ENCODE assay signal across 37 cellular contexts in the genomic region with DNA sequence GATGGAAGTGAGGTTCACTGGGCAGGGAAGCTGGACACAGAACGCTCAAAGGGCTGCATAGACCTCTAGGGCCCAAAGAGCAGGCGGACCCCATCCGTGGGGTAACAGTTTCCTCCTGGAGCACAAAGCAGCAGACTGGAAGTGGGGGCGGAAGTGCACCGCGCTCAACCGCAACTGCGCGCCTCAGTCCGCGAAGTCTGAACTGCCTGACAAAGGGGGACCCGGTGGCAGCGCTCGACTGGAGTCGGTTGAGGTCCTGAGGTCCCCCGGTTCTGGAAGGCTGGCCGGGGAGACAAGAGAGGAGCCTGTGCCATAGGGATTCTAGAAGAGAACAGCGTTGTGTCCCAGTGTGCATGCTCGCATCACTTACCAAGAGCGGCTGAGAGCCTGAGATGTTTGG.
"Had no signal": no experiment of that assay in that cellular context is flagged by ENCODE, and none has a peak within 500 bp of the region (broad histone marks: within the 10 kb centered on the region; RNA-seq: fewer than 3 reads in every experiment).

No MANE protein-coding gene starts in this region.

- H3K36me3 ChIP-seq: adrenal gland, brain microvascular endothelial cell, breast epithelium, cardiac muscle cell had no signal

- H3K4me3 Mint-ChIP-seq: activated naive CD4-positive, alpha-beta T cell treated with anti-CD3 and anti-CD28 coated beads for 36 hours; activated naive CD4-positive, alpha-beta T cell treated with anti-CD3 and anti-CD28 coated beads, Interleukin-2, amount 10 ng/mL, durations not matched to agents 7 days and 5 days; activated naive CD4-positive, alpha-beta T cell treated with anti-CD3 and anti-CD28 coated beads, Interleukin-2, amount 50 U/mL, for 24 hours; activated naive CD8-positive, alpha-beta T cell; activated naive CD8-positive, alpha-beta T cell treated with anti-CD3 and anti-CD28 coated beads for 36 hours; activated naive CD8-positive, alpha-beta T cell treated with anti-CD3 and anti-CD28 coated beads, Interleukin-2, amount 10 ng/mL, durations not matched to agents 7 days and 5 days; activated naive CD8-positive, alpha-beta T cell treated with anti-CD3 and anti-CD28 coated beads, Interleukin-2, amount 50 U/mL, for 24 hours; activated T-cell treated with anti-CD3 and anti-CD28 coated beads, Interleukin-2, amount 50 U/mL, for 24 hours; activated T-cell treated with anti-CD3 and anti-CD28 coated beads, Interleukin-2, amount 50 U/mL, for 4 hours; activated T-cell treated with anti-CD3 and anti-CD28 coated beads, Interleukin-2, amount 50 U/mL, for 72 hours; activated T-helper 1 cell treated with anti-CD3 and anti-CD28 coated beads, Interleukin-12 subunit alpha, Interleukin-12 subunit beta, Interleukin-2, Interleukin-4 antibody, amounts not matched to agents 30 ng/mL and 10 ng/mL and 1 ng/mL, durations not matched to agents 14 hours and 24 hours and 36 hours; activated T-helper 17 cell treated with anti-CD3 and anti-CD28 coated beads, Interleukin-2, amount 50 U/mL, for 72 hours; brain; central memory CD8-positive, alpha-beta T cell had no signal

- DNase-seq: activated effector memory CD4-positive, alpha-beta T cell treated with anti-CD3 and anti-CD28 coated beads, Interleukin-2, amount 50 U/mL, for 16 hours; activated effector memory CD4-positive, alpha-beta T cell treated with Interleukin-2 at 50 U/mL for 16 hours; activated gamma-delta T cell; activated gamma-delta T cell treated with Interleukin-2 at 50 U/mL for 16 hours; activated naive CD4-positive, alpha-beta T cell treated with anti-CD3 and anti-CD28 coated beads for 36 hours; activated naive CD4-positive, alpha-beta T cell treated with anti-CD3 and anti-CD28 coated beads, Interleukin-2, amount 10 ng/mL, durations not matched to agents 7 days and 5 days; activated naive CD4-positive, alpha-beta T cell treated with anti-CD3 and anti-CD28 coated beads, Interleukin-2, amount 50 U/mL, for 16 hours; activated naive CD4-positive, alpha-beta T cell treated with Interleukin-2 at 50 U/mL for 16 hours; activated naive CD8-positive, alpha-beta T cell treated with anti-CD3 and anti-CD28 coated beads for 36 hours; activated naive CD8-positive, alpha-beta T cell treated with anti-CD3 and anti-CD28 coated beads, Interleukin-2, amount 10 ng/mL, durations not matched to agents 7 days and 5 days; activated naive CD8-positive, alpha-beta T cell treated with anti-CD3 and anti-CD28 coated beads, Interleukin-2, amount 50 U/mL, for 24 hours; activated T-cell treated with anti-CD3 and anti-CD28 coated beads for 4 hours; activated T-cell treated with anti-CD3 and anti-CD28 coated beads, Interleukin-2, amount 50 U/mL, for 1 hour; activated T-cell treated with anti-CD3 and anti-CD28 coated beads, Interleukin-2, amount 50 U/mL, for 24 hours; activated T-cell treated with anti-CD3 and anti-CD28 coated beads, Interleukin-2, amount 50 U/mL, for 4 hours; activated T-cell treated with anti-CD3 and anti-CD28 coated beads, Interleukin-2, amount 50 U/mL, for 48 hours; activated T-cell treated with anti-CD3 and anti-CD28 coated beads, Interleukin-2, amount 50 U/mL, for 72 hours; adrenal gland; amniotic stem cell; anterior cingulate cortex; body of pancreas; brain microvascular endothelial cell; caudate nucleus; central memory CD4-positive, alpha-beta T cell; cerebellar nuclear complex had no signal

- H3K27ac Mint-ChIP-seq: activated naive CD4-positive, alpha-beta T cell treated with anti-CD3 and anti-CD28 coated beads for 36 hours; activated naive CD4-positive, alpha-beta T cell treated with anti-CD3 and anti-CD28 coated beads, Interleukin-2, amount 10 ng/mL, durations not matched to agents 7 days and 5 days; activated naive CD4-positive, alpha-beta T cell treated with anti-CD3 and anti-CD28 coated beads, Interleukin-2, amount 50 U/mL, for 24 hours; activated naive CD8-positive, alpha-beta T cell; activated naive CD8-positive, alpha-beta T cell treated with anti-CD3 and anti-CD28 coated beads for 36 hours; activated naive CD8-positive, alpha-beta T cell treated with anti-CD3 and anti-CD28 coated beads, Interleukin-2, amount 10 ng/mL, durations not matched to agents 7 days and 5 days; activated naive CD8-positive, alpha-beta T cell treated with anti-CD3 and anti-CD28 coated beads, Interleukin-2, amount 50 U/mL, for 24 hours; activated T-cell treated with anti-CD3 and anti-CD28 coated beads, Interleukin-2, amount 50 U/mL, for 24 hours; activated T-cell treated with anti-CD3 and anti-CD28 coated beads, Interleukin-2, amount 50 U/mL, for 72 hours; activated T-helper 1 cell treated with anti-CD3 and anti-CD28 coated beads, Interleukin-12 subunit alpha, Interleukin-12 subunit beta, Interleukin-2, Interleukin-4 antibody, amounts not matched to agents 30 ng/mL and 10 ng/mL and 1 ng/mL, durations not matched to agents 14 hours and 24 hours and 36 hours; activated T-helper 17 cell treated with anti-CD3 and anti-CD28 coated beads, Interleukin-2, amount 50 U/mL, for 72 hours; activated T-helper 2 cell treated with anti-CD3 and anti-CD28 coated beads, Interferon-gamma antibody, Interleukin-2, Interleukin-4, amounts not matched to agents 10 μg/mL and 5 μg/mL and 100 μg/mL, durations not matched to agents 14 hours and 24 hours and 36 hours; brain had no signal

- H3K9me3 Mint-ChIP-seq: activated naive CD4-positive, alpha-beta T cell treated with anti-CD3 and anti-CD28 coated beads, Interleukin-2, amount 10 ng/mL, durations not matched to agents 7 days and 5 days; activated naive CD4-positive, alpha-beta T cell treated with anti-CD3 and anti-CD28 coated beads, Interleukin-2, amount 50 U/mL, for 24 hours; activated naive CD8-positive, alpha-beta T cell treated with anti-CD3 and anti-CD28 coated beads, Interleukin-2, amount 50 U/mL, for 24 hours; activated T-cell treated with anti-CD3 and anti-CD28 coated beads, Interleukin-2, amount 50 U/mL, for 24 hours; activated T-cell treated with anti-CD3 and anti-CD28 coated beads, Interleukin-2, amount 50 U/mL, for 4 hours; activated T-helper 17 cell treated with anti-CD3 and anti-CD28 coated beads, Interleukin-2, amount 50 U/mL, for 72 hours; activated T-helper 2 cell treated with anti-CD3 and anti-CD28 coated beads, Interferon-gamma antibody, Interleukin-2, Interleukin-4, amounts not matched to agents 10 μg/mL and 5 μg/mL and 100 μg/mL, durations not matched to agents 14 hours and 24 hours and 36 hours; central memory CD8-positive, alpha-beta T cell had no signal

- H3K9me3 ChIP-seq: adrenal gland, body of pancreas, breast epithelium had no signal

- H3K27me3 Mint-ChIP-seq: activated naive CD4-positive, alpha-beta T cell treated with anti-CD3 and anti-CD28 coated beads, Interleukin-2, amount 10 ng/mL, durations not matched to agents 7 days and 5 days; activated naive CD4-positive, alpha-beta T cell treated with anti-CD3 and anti-CD28 coated beads, Interleukin-2, amount 50 U/mL, for 24 hours; activated naive CD8-positive, alpha-beta T cell; activated naive CD8-positive, alpha-beta T cell treated with anti-CD3 and anti-CD28 coated beads for 36 hours; activated naive CD8-positive, alpha-beta T cell treated with anti-CD3 and anti-CD28 coated beads, Interleukin-2, amount 10 ng/mL, durations not matched to agents 7 days and 5 days; activated naive CD8-positive, alpha-beta T cell treated with anti-CD3 and anti-CD28 coated beads, Interleukin-2, amount 50 U/mL, for 24 hours; activated T-cell treated with anti-CD3 and anti-CD28 coated beads, Interleukin-2, amount 50 U/mL, for 24 hours; activated T-helper 17 cell treated with anti-CD3 and anti-CD28 coated beads, Interleukin-2, amount 50 U/mL, for 72 hours had no signal

- H3K4me1 Mint-ChIP-seq: activated naive CD4-positive, alpha-beta T cell treated with anti-CD3 and anti-CD28 coated beads, Interleukin-2, amount 10 ng/mL, durations not matched to agents 7 days and 5 days; activated naive CD8-positive, alpha-beta T cell treated with anti-CD3 and anti-CD28 coated beads for 36 hours; activated naive CD8-positive, alpha-beta T cell treated with anti-CD3 and anti-CD28 coated beads, Interleukin-2, amount 10 ng/mL, durations not matched to agents 7 days and 5 days; activated naive CD8-positive, alpha-beta T cell treated with anti-CD3 and anti-CD28 coated beads, Interleukin-2, amount 50 U/mL, for 24 hours; activated T-helper 17 cell treated with anti-CD3 and anti-CD28 coated beads, Interleukin-2, amount 50 U/mL, for 72 hours; brain; central memory CD8-positive, alpha-beta T cell had no signal

- H3K27ac ChIP-seq: adrenal gland, ascending aorta, body of pancreas, brain microvascular endothelial cell, breast epithelium, cardiac muscle cell had no signal

- ATAC-seq: activated naive CD4-positive, alpha-beta T cell treated with anti-CD3 and anti-CD28 coated beads, Interleukin-2, amount 50 U/mL, for 72 hours; activated naive CD8-positive, alpha-beta T cell treated with anti-CD3 and anti-CD28 coated beads, Interleukin-2, amount 50 U/mL, for 24 hours; activated T-cell treated with anti-CD3 and anti-CD28 coated beads, Interleukin-2, amount 50 U/mL, for 4 hours; activated T-cell treated with anti-CD3 and anti-CD28 coated beads, Interleukin-2, amount 50 U/mL, for 72 hours; activated T-helper 17 cell treated with anti-CD3 and anti-CD28 coated beads, Interleukin-2, amount 50 U/mL, for 72 hours; body of pancreas had no signal

- FAIRE-seq: astrocyte had no signal

- H3K27me3 ChIP-seq: adrenal gland, ascending aorta, body of pancreas, brain microvascular endothelial cell, breast epithelium, cardiac muscle cell had no signal

- H3K4me3 ChIP-seq: adrenal gland, ascending aorta, body of pancreas, breast epithelium, cardiac muscle cell had no signal

- H3K4me1 ChIP-seq: adrenal gland, ascending aorta, body of pancreas, breast epithelium had no signal
